ENCODE assay signal across 8 cellular contexts in the genomic region with DNA sequence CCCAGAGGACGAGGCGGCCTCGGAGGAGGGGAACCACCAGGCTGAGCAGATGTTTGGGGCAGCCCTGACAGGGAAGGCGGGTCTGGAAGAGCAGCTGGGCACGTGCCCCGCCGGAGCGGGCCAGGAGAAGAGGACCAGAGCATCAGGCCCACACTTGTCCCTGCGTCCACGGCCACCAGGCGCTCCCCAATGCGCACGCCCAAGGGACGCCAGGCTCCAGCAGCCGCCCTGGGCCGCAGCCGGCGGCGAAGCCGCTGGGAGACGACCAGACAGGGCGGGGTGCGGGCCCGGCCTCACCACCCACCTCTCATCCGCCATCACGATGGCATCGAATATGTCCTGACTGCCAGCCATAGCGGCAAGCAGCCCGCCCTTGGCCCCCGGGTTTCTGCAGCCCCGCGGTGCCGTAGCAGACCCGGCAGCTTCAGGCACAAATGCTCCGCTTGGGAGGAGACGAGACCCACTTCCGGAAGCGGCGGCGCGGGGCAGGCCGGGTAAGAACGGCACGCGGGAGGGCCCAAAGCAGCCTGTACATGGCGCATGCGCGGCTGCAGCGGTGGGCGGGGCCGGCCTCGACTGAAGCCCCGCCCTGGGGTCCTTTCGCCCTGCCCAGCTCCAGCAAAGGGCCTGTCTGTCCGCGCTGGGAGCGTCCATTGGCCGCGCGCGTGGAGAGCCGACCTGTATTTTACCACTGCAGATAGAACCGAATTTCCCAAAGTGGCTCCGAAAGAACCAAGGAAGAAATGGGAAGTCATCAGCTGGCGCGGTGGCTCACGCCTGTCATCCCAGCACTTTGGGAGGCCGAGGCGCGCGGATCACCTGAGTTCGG. TPM values are rescaled to one million over a fixed set of nuclear protein-coding genes. Genes with fewer than 3 reads are reported as not detected.
DNase-seq lines count a peak whose midpoint lies in the region; ATAC-seq and TF ChIP-seq lines count a peak whose summit lies in the region.

A gene with protein sequence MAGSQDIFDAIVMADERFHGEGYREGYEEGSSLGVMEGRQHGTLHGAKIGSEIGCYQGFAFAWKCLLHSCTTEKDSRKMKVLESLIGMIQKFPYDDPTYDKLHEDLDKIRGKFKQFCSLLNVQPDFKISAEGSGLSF (minus strand): TSS at position 468 of the 829 bp plus-strand sequence. CDS start 114 bp downstream, at position 354.

- H3K9ac ChIP-seq in mucosa of rectum (ENCODE audit: low read depth in 1 of 2, low read length in 2 of 2), result peak within 1 kb of the TSS; percentile 73 to 95

- H3K4me1 Mint-ChIP-seq in activated T-cell treated with anti-CD3 and anti-CD28 coated beads, Interleukin-2, amount 50 U/mL, for 24 hours (ENCODE audit: low read depth), result peaks cover 28% of the 10 kb centered on the region

- H3K4me3 ChIP-seq in Jurkat, Clone E6-1 (ENCODE audit: low read length), result peak within 1 kb of the TSS; percentile 96
- peak within 1 kb of the TSS; percentile 96 to 97 for H3K4me3 ChIP-seq in mucosa of rectum (ENCODE audit: low read length in 2 of 2)

- peak within 1 kb of the TSS; percentile 96 for H3K27ac Mint-ChIP-seq in activated T-cell treated with anti-CD3 and anti-CD28 coated beads, Interleukin-2, amount 50 U/mL, for 24 hours

- peak; percentile 93 for TF ChIP-seq POLR2A in erythroblast (IDR thresholded peaks at IDR 0.05; ENCODE audit: low read length)

- peak within 1 kb of the TSS; percentile 60 to 86 for H3K27ac ChIP-seq in mucosa of rectum (ENCODE audit: low read depth in 2 of 2, low read length in 2 of 2)

- peaks cover 8% of the 10 kb centered on the region in 2 donors for H3K4me1 ChIP-seq in mucosa of rectum (ENCODE audit: control insufficient read depth in 2 of 2, insufficient read depth in 2 of 2, low read length in 2 of 2)

- H3K9me3 ChIP-seq in mucosa of rectum (ENCODE audit: control insufficient read depth in 2 of 2, low read length in 2 of 2), result no peaks in the 10 kb centered on the region

- ATAC-seq in GM21576 (IDR thresholded peaks at IDR 0.05; ENCODE audit: unreplicated experiment), result peak; percentile 82

- no peaks in the 10 kb centered on the region for H3K9me3 Mint-ChIP-seq in activated T-cell treated with anti-CD3 and anti-CD28 coated beads, Interleukin-2, amount 50 U/mL, for 24 hours

- H3K4me3 Mint-ChIP-seq in activated T-cell treated with anti-CD3 and anti-CD28 coated beads, Interleukin-2, amount 50 U/mL, for 24 hours, result peak within 1 kb of the TSS; percentile 93

- DNase-seq in DMS 273 treated with DMSO at 0.1 percent for 48 hours (lab: John Stamatoyannopoulos, UW), result peak; percentile 73
- DNase-seq in Jurkat, Clone E6-1 (ENCODE audit: low read depth, low spot score), result peak; percentile 77
- peak; percentile 98 for DNase-seq in activated T-cell treated with anti-CD3 and anti-CD28 coated beads, Interleukin-2, amount 50 U/mL, for 24 hours
- DNase-seq in erythroblast (lab: John Stamatoyannopoulos, UW), result peak; percentile 97 to 98
- DNase-seq in stimulated activated CD8-positive, alpha-beta memory T cell treated with anti-CD3 and anti-CD28 coated beads, Interleukin-4, amount 100 ng/mL, for 4 hours (ENCODE audit: low read depth in 2 of 2, low spot score in 1 of 2), result peak; percentile 86 to 89

- H3K36me3 Mint-ChIP-seq in activated T-cell treated with anti-CD3 and anti-CD28 coated beads, Interleukin-2, amount 50 U/mL, for 24 hours (ENCODE audit: low read depth), result peaks cover 46% of the 10 kb centered on the region

- peaks cover 12 to 20% of the 10 kb centered on the region in 2 donors for H3K36me3 ChIP-seq in mucosa of rectum (ENCODE audit: control insufficient read depth in 2 of 2, insufficient read depth in 2 of 2, low read length in 2 of 2)

- peaks cover 2% of the 10 kb centered on the region for H3K27me3 Mint-ChIP-seq in activated T-cell treated with anti-CD3 and anti-CD28 coated beads, Interleukin-2, amount 50 U/mL, for 24 hours

- no peaks in the 10 kb centered on the region for H3K27me3 ChIP-seq in mucosa of rectum (ENCODE audit: control insufficient read depth in 2 of 2, insufficient read depth in 2 of 2, low read length in 2 of 2)

TF ChIP-seq in PFSK-1, 5 proteins besides CTCF, POLR2A, EP300 and RAD21:
- peak; percentile 85 for TF ChIP-seq POLR2AphosphoS5 (IDR thresholded peaks at IDR 0.05; ENCODE audit: low read depth, low read length)
- TF ChIP-seq, protein P1, sequence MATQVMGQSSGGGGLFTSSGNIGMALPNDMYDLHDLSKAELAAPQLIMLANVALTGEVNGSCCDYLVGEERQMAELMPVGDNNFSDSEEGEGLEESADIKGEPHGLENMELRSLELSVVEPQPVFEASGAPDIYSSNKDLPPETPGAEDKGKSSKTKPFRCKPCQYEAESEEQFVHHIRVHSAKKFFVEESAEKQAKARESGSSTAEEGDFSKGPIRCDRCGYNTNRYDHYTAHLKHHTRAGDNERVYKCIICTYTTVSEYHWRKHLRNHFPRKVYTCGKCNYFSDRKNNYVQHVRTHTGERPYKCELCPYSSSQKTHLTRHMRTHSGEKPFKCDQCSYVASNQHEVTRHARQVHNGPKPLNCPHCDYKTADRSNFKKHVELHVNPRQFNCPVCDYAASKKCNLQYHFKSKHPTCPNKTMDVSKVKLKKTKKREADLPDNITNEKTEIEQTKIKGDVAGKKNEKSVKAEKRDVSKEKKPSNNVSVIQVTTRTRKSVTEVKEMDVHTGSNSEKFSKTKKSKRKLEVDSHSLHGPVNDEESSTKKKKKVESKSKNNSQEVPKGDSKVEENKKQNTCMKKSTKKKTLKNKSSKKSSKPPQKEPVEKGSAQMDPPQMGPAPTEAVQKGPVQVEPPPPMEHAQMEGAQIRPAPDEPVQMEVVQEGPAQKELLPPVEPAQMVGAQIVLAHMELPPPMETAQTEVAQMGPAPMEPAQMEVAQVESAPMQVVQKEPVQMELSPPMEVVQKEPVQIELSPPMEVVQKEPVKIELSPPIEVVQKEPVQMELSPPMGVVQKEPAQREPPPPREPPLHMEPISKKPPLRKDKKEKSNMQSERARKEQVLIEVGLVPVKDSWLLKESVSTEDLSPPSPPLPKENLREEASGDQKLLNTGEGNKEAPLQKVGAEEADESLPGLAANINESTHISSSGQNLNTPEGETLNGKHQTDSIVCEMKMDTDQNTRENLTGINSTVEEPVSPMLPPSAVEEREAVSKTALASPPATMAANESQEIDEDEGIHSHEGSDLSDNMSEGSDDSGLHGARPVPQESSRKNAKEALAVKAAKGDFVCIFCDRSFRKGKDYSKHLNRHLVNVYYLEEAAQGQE (IDR thresholded peaks at IDR 0.05; ENCODE audit: insufficient read depth in 1 of 2, low read depth in 2 of 2, low read length in 2 of 2), result 0 out of 4 replicates have a peak, but pooled peaks of 1 of the 2 experiments have one; percentile 30
- TF ChIP-seq TAF1 (IDR thresholded peaks at IDR 0.05; ENCODE audit: borderline replicate concordance, insufficient read depth, low read length), result peak; percentile 84; the same call in 1 of the 2 replicates
- TF ChIP-seq SIN3A (IDR thresholded peaks at IDR 0.05; ENCODE audit: borderline replicate concordance, insufficient read depth, low read length), result peak; percentile 88; the same call in 1 of the 2 replicates
- peak; percentile 83 for TF ChIP-seq FOXP2 (optimal IDR thresholded peaks at IDR 0.05; ENCODE audit: borderline replicate concordance, extremely low read depth, extremely low read length, insufficient read depth)

RNA-seq across cellular contexts. Expression of the gene that starts here (rescaled TPM):
- polyA plus RNA-seq in Jurkat, Clone E6-1 (2012; ENCODE audit: insufficient read depth, insufficient read length), result 19.2 TPM
- polyA plus RNA-seq in PFSK-1 (2012; ENCODE audit: insufficient read length, low read depth), result 174 TPM

Comparison
In these comparisons a context has a peak if more than half of its experiments do, and no peak if none do; other contexts are left out.
1. Peak in every context shown above with its lines: DNase-seq, ATAC-seq, H3K4me3 ChIP-seq and H3K27ac ChIP-seq.